29 cellular contexts compared by ENCODE assay signal in the genomic region with DNA sequence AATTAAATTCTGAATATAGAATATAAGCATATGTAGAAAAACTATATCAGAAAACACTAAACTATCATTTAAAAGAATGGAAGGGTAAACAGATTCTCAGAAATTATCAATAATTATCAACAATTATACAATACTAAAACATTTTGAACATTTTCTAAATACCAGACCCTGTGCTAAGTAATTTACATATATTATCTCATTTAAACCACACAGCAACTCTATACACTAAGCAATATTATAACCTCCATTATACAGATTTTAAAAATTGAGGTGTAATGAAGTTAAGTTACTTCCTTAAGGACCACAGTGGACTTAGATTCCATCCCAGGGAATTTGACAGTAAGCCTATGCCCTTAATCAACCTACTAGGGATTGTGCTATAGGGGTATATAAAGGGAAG.
"Had no signal": no experiment of that assay in that cellular context is flagged by ENCODE, and none has a peak within 500 bp of the region (broad histone marks: within the 10 kb centered on the region; RNA-seq: fewer than 3 reads in every experiment).

No MANE protein-coding gene starts in this region.

- H3K4me3 ChIP-seq: MG63, PC-9, SJSA1 had no signal

- H2AFZ ChIP-seq: PC-9 had no signal

- H3K9me3 ChIP-seq: MG63, SJSA1 had no signal

- H3K27ac ChIP-seq: PC-9, RWPE1, SJSA1 had no signal

- H3K4me2 ChIP-seq: PC-9 had no signal

- H3K9me3 Mint-ChIP-seq: T-cell had no signal

- H3K27me3 ChIP-seq: MG63, SJSA1 had no signal

- H3K27me3 Mint-ChIP-seq: T-cell had no signal

- H3K36me3 ChIP-seq: MG63, SJSA1 had no signal

- ATAC-seq: Panc1, Right ventricle myocardium inferior, SK-N-SH treated with all-trans-retinoic acid at 6 μM for 48 hours had no signal

- DNase-seq: Kasumi-1, NCI-H1048, NCI-H1092 treated with DMSO at 0.1 percent for 48 hours, NCI-H1105 treated with DMSO at 0.1 percent for 48 hours, NCI-H1417, NCI-H1436, NCI-H146, NCI-H1694, NCI-H187, NCI-H1930, NCI-H2029 treated with DMSO at 0.1 percent for 48 hours, NCI-H2081 treated with DMSO at 0.1 percent for 48 hours, NCI-H2107, NCI-H2171, NCI-H446 treated with DMSO at 0.1 percent for 48 hours, NCI-H510A, NCI-H524, NCI-H526, NCI-H69, NCI-H748 treated with DMSO at 0.1 percent for 48 hours, PC-9, SHP77 treated with DMSO at 0.1 percent for 48 hours had no signal
